Comparison of ENCODE assay signal across 21 cellular contexts in genomic region chr20:42701948-42702347, GRCh38.
A peak's percentile ranks its signal among the peaks of the same experiment; 100 is the strongest.
DNase-seq lines count a peak whose midpoint lies in the region; ATAC-seq and TF ChIP-seq lines count a peak whose summit lies in the region.
"Had no signal": no experiment of that assay in that cellular context is flagged by ENCODE, and none has a peak within 500 bp of the region (broad histone marks: within the 10 kb centered on the region; RNA-seq: fewer than 3 reads in every experiment).

No MANE protein-coding gene starts in this region.

- H3K4me1 Mint-ChIP-seq in natural killer cell, result peaks cover 0 to 6% of the 10 kb centered on the region in 2 donors
- H3K4me1 Mint-ChIP-seq: B cell had no signal

- peak in 1 of 2 donors; percentile 25 for TF ChIP-seq RAD21 in liver (IDR thresholded peaks at IDR 0.05)

- H3K27me3 ChIP-seq in BLaER1 treated with 17β-estradiol and CSF1 and Interleukin-3, amounts not matched to agents 10 nM and 100 nM, result no peaks in the 10 kb centered on the region
- no peaks in the 10 kb centered on the region for H3K27me3 ChIP-seq in liver (ENCODE audit: control insufficient read depth in 4 of 4, insufficient read depth in 4 of 4, low read length in 3 of 4)

- 35% methylated on average over 4 of the region's 4 CpGs for WGBS in liver

- ATAC-seq in natural killer cell, result no peak
- ATAC-seq: PC-3 had no signal

- peaks cover 0 to 13% (median 8%) of the 10 kb centered on the region in 11 experiments; a peak in 14 of 22 replicates for H3K9me3 ChIP-seq in BLaER1 treated with 17β-estradiol and CSF1 and Interleukin-3, amounts not matched to agents 10 nM and 100 nM (replicated peaks in 1 of 11)
- no peaks in the 10 kb centered on the region for H3K9me3 ChIP-seq in liver (ENCODE audit: control insufficient read depth in 4 of 4, low read length in 3 of 4)

- peak; percentile 38 for DNase-seq in MV-4-11 (lab: John Stamatoyannopoulos, UW)
- peak; percentile 13 for DNase-seq in SK-MEL-5 (ENCODE audit: low read depth, low spot score)
- DNase-seq in iPS-NIHi7 (ENCODE audit: extremely low spot score), result no peak
- DNase-seq in hepatic stellate cell (ENCODE audit: low spot score), result no peak
- DNase-seq in natural killer cell, result no peak
- DNase-seq in central memory CD4-positive, alpha-beta T cell, result no peak
- DNase-seq: CD4-positive, alpha-beta T cell; DMS153; EL; KG1; NCI-H1417 treated with DMSO at 0.1 percent for 48 hours; NCI-H187 treated with DMSO at 0.1 percent for 48 hours; NCI-H2171 treated with DMSO at 0.1 percent for 48 hours; NCI-H446 treated with DMSO at 0.1 percent for 48 hours; NCI-H82; PC-3; RPMI8226; SIG-M5 had no signal

- in situ Hi-C loops in SK-MEL-5 (cut with HindIII; ENCODE audit: low pct_unique_long_range_greater_than_20kb, low sequenced_read_pairs), result no loop called here

- no peaks in the 10 kb centered on the region for H3K27me3 Mint-ChIP-seq in natural killer cell (ENCODE audit: low read depth in 2 of 2)
- H3K27me3 Mint-ChIP-seq: B cell; CD4-positive, alpha-beta T cell had no signal

- no peak overlapping the region for H3K27ac Mint-ChIP-seq in natural killer cell
- H3K27ac Mint-ChIP-seq: B cell; CD4-positive, alpha-beta T cell had no signal

- peaks cover 2 to 5% of the 10 kb centered on the region in 2 donors for H3K9me3 Mint-ChIP-seq in natural killer cell

- intact Hi-C loops in natural killer cell (cut with micrococcal nuclease), result no loop called here

- no peak overlapping the region for H3K9ac ChIP-seq in BLaER1 treated with 17β-estradiol and CSF1 and Interleukin-3, amounts not matched to agents 10 nM and 100 nM
- H3K9ac ChIP-seq in liver (ENCODE audit: low read depth in 1 of 2, low read length in 2 of 2), result no peak overlapping the region

- H3K36me3 ChIP-seq in BLaER1 treated with 17β-estradiol and CSF1 and Interleukin-3, amounts not matched to agents 10 nM and 100 nM, result no peaks in the 10 kb centered on the region
- H3K36me3 ChIP-seq in liver (ENCODE audit: control insufficient read depth in 4 of 4, insufficient read depth in 3 of 4, low read depth in 1 of 4, low read length in 3 of 4), result no peaks in the 10 kb centered on the region

- H3K36me3 Mint-ChIP-seq in natural killer cell, result no peaks in the 10 kb centered on the region

- TF ChIP-seq CTCF in liver (IDR thresholded peaks at IDR 0.05; ENCODE audit: low read depth, low read length, missing input control) (no peak), natural killer cell (IDR thresholded peaks at IDR 0.05) (no peak)

- H3K27ac ChIP-seq in BLaER1 treated with 17β-estradiol and CSF1 and Interleukin-3, amounts not matched to agents 10 nM and 100 nM, result no peak overlapping the region
- H3K27ac ChIP-seq in liver (ENCODE audit: low read depth in 1 of 2, low read length in 2 of 2), result no peak overlapping the region

- H4K20me1 ChIP-seq in BLaER1 treated with 17β-estradiol and CSF1 and Interleukin-3, amounts not matched to agents 10 nM and 100 nM, result no peaks in the 10 kb centered on the region

- H3K4me3 ChIP-seq in BLaER1 treated with 17β-estradiol and CSF1 and Interleukin-3, amounts not matched to agents 10 nM and 100 nM, result no peak overlapping the region
- no peak overlapping the region for H3K4me3 ChIP-seq in liver (ENCODE audit: low read depth in 1 of 3, low read length in 3 of 3)

- H3K4me3 Mint-ChIP-seq in natural killer cell, result no peak overlapping the region
- H3K4me3 Mint-ChIP-seq: B cell; CD4-positive, alpha-beta T cell had no signal

- H3K4me1 ChIP-seq in BLaER1 treated with 17β-estradiol and CSF1 and Interleukin-3, amounts not matched to agents 10 nM and 100 nM, result peaks cover 9 to 14% (median 12%) of the 10 kb centered on the region in 10 experiments
- peaks cover 5 to 14% (median 8%) of the 10 kb centered on the region in 4 donors for H3K4me1 ChIP-seq in liver (ENCODE audit: control insufficient read depth in 4 of 4, insufficient read depth in 4 of 4, low read length in 3 of 4)

- peak overlapping the region; percentile 26 to 59 (median 50); a peak in 19 of 22 replicates for H3K4me2 ChIP-seq in BLaER1 treated with 17β-estradiol and CSF1 and Interleukin-3, amounts not matched to agents 10 nM and 100 nM

TF ChIP-seq in liver, 16 proteins besides CTCF, POLR2A, EP300 and RAD21:
- no peak for TF ChIP-seq GABPA (IDR thresholded peaks at IDR 0.05 in 1 of 2, conservative IDR thresholded peaks at IDR 0.05 in 1 of 2)
- TF ChIP-seq HNF4A (conservative IDR thresholded peaks at IDR 0.05), result peak; percentile 89 to 93
- peak; percentile 97 for TF ChIP-seq SP1 (IDR thresholded peaks at IDR 0.05)
- TF ChIP-seq FOXA2 (IDR thresholded peaks at IDR 0.05), result no peak
- no peak for TF ChIP-seq EGR1 (IDR thresholded peaks at IDR 0.05; ENCODE audit: low read depth in 2 of 2)
- TF ChIP-seq HNF4G (IDR thresholded peaks at IDR 0.05), result peak; percentile 79
- TF ChIP-seq RXRA (IDR thresholded peaks at IDR 0.05), result peak; percentile 78 to 88
- no peak for TF ChIP-seq ATF3 (IDR thresholded peaks at IDR 0.05)

Comparison
In these comparisons a context has a peak if more than half of its experiments do, and no peak if none do; other contexts are left out.
1. DNase-seq: peak in MV-4-11 (single experiment) and SK-MEL-5 (single experiment); none in iPS-NIHi7 (single experiment), hepatic stellate cell (single experiment), natural killer cell (single experiment) and central memory CD4-positive, alpha-beta T cell (single experiment).